In the genomic region with DNA sequence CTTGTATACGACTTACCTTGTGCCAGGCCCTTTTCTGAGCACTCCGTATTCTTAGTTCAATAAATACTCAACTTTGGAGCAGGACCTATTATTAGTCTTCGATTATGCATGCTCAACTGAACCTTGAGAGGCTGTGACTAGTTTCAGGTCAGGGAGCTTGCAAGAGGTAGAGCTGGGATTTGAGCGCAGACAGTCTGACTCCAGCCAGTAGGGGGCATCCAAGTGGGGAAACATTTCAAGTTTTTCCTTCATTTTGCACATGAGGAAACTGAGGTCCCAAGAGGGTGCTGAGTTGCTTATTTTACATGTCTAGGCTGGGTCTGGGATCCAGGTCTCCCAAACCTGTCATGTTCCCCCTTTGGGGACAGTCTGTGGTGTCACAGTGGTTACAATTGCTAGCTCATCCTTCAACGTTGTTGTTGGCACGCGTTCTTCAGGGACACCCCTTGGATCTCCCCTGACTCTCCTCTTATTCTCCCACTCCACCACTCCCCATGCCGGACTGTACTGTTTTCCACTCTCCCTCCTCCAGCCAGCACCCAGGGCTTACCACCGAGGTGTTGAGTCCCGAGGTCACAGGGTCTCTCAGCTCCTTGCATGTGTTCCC, we compare ENCODE assay signal across 10 cellular contexts. TPM values are rescaled to one million over a fixed set of nuclear protein-coding genes. Genes with fewer than 3 reads are reported as not detected.
DNase-seq lines count a peak whose midpoint lies in the region; ATAC-seq and TF ChIP-seq lines count a peak whose summit lies in the region.
"Had no signal": no experiment of that assay in that cellular context is flagged by ENCODE, and none has a peak within 500 bp of the region (broad histone marks: within the 10 kb centered on the region; RNA-seq: fewer than 3 reads in every experiment).

No MANE protein-coding gene starts in this region.

- H3K36me3 Mint-ChIP-seq in Caco-2 (ENCODE audit: insufficient read depth, unreplicated experiment) = peaks cover 32% of the 10 kb centered on the region
- H3K36me3 Mint-ChIP-seq in H9 (ENCODE audit: insufficient read depth in 1 of 3, low read depth in 3 of 3) = peaks cover 8 to 13% (median 12%) of the 10 kb centered on the region in 3 experiments; a peak in 6 of 7 replicates
- H3K36me3 Mint-ChIP-seq in WTC11 = no peaks in the 10 kb centered on the region

- no CpG with 5 or more reads among the region's 10 CpGs for WGBS in H9 (ENCODE audit: extremely low coverage, insufficient read length, low lambda C conversion rate)
- 40 to 64% methylated on average over 2 to 6 of the region's 10 CpGs for WGBS in gastroesophageal sphincter (ENCODE audit: low coverage in 1 of 2), 2 donors
- 66 to 71% methylated on average over 7 to 10 of the region's 10 CpGs for WGBS in upper lobe of left lung, 2 donors

- intact Hi-C loops in Caco-2 (cut with micrococcal nuclease; ENCODE audit: unreplicated experiment) = loop anchor here (5.0 to 10.0 kb wide), 2 partner anchors 71 to 642 kb away; a partner anchor contains a TSS

- H2BK20ac ChIP-seq in H9 (ENCODE audit: low read depth, low read length, poor library complexity, severe bottlenecking) = no peak overlapping the region

- no peaks in the 10 kb centered on the region for H3K9me3 Mint-ChIP-seq in Caco-2 (ENCODE audit: unreplicated experiment)
- H3K9me3 Mint-ChIP-seq in H9 = peaks cover 72 to 78% of the 10 kb centered on the region in 2 experiments
- H3K9me3 Mint-ChIP-seq in WTC11 = no peaks in the 10 kb centered on the region

- H3K4me1 Mint-ChIP-seq in Caco-2 (ENCODE audit: low read depth, unreplicated experiment) (peaks cover 45% of the 10 kb centered on the region), H9 (peaks cover 2 to 19% of the 10 kb centered on the region in 2 experiments), WTC11 (peaks cover 25% of the 10 kb centered on the region)

- H2BK5ac ChIP-seq in H9 (ENCODE audit: insufficient read length, low read length) = no peak overlapping the region

- no peaks in the 10 kb centered on the region for H3K79me2 ChIP-seq in H9 (ENCODE audit: insufficient read depth, low read length)

- H3K36me3 ChIP-seq in Caco-2 (ENCODE audit: control insufficient read depth, insufficient read depth, low read length) = no peaks in the 10 kb centered on the region
- no peaks in the 10 kb centered on the region for H3K36me3 ChIP-seq in gastroesophageal sphincter
- H3K36me3 ChIP-seq in upper lobe of left lung = no peaks in the 10 kb centered on the region
- no peaks in the 10 kb centered on the region for H3K36me3 ChIP-seq in MG63
- H3K36me3 ChIP-seq: SJCRH30 had no signal

- H4K20me1 ChIP-seq in H9 (ENCODE audit: control insufficient read depth, insufficient read depth, insufficient read length) = no peaks in the 10 kb centered on the region

- H3K4me2 ChIP-seq in H9 (ENCODE audit: insufficient read depth, insufficient read length, low read length) = no peak overlapping the region

- H3K4me3 ChIP-seq in Caco-2 (ENCODE audit: low read depth, low read length) (no peak overlapping the region), gastroesophageal sphincter (no peak overlapping the region), upper lobe of left lung (no peak overlapping the region), MG63 (no peak overlapping the region)
- H3K4me3 ChIP-seq: SJCRH30 had no signal

- H3K79me1 ChIP-seq in H9 (ENCODE audit: insufficient read depth, low read depth, low read length, poor library complexity, severe bottlenecking) = no peaks in the 10 kb centered on the region

- BruUV-seq in Caco-2 (replicated peaks; lab: Mats Ljungman, UMichigan) = no TSS peak

- H2BK15ac ChIP-seq in H9 (ENCODE audit: low read depth, low read length) = no peak overlapping the region

- TF ChIP-seq CTCF in Caco-2 (IDR thresholded peaks at IDR 0.05; ENCODE audit: insufficient read depth in 1 of 2, low read depth in 1 of 2, low read length in 1 of 2, severe bottlenecking in 1 of 2, unreplicated experiment in 1 of 2) = peak; percentile 46 to 53
- TF ChIP-seq CTCF in H9 (conservative IDR thresholded peaks at IDR 0.05) = peak; percentile 65
- TF ChIP-seq CTCF in WTC11 (IDR thresholded peaks at IDR 0.05) = peak; percentile 40; the same call in 1 of the 2 replicates
- peak in 3 of 4 experiments; percentile 32 to 51 (median 33) for TF ChIP-seq CTCF in gastroesophageal sphincter (IDR thresholded peaks at IDR 0.05)
- TF ChIP-seq CTCF in upper lobe of left lung (IDR thresholded peaks at IDR 0.05) = peak in 5 of 6 experiments; percentile 18 to 47 (median 31)

- ATAC-seq in WTC11 (no peak), gastroesophageal sphincter (no peak), upper lobe of left lung (ENCODE audit: low FRiP score in 2 of 2) (no peak), HG03439 (IDR thresholded peaks at IDR 0.05; ENCODE audit: unreplicated experiment) (no peak), HG02973 (IDR thresholded peaks at IDR 0.05; ENCODE audit: unreplicated experiment) (no peak)

- H3K56ac ChIP-seq in H9 (ENCODE audit: insufficient read length, low read depth, low read length) = no peak overlapping the region

- DNase-seq in Caco-2 = peak in 1 of 2 experiments; percentile 39
- peak; percentile 55 for DNase-seq in H9
- DNase-seq in WTC11 (ENCODE audit: low spot score) = peak; percentile 49
- DNase-seq in upper lobe of left lung = no peak
- no peak for DNase-seq in MG63

- H2BK12ac ChIP-seq in H9 (ENCODE audit: insufficient read length, low read depth, low read length) = no peak overlapping the region

- H3K27me3 ChIP-seq in Caco-2 (replicated peaks; ENCODE audit: control insufficient read depth, insufficient read depth, low read length) (no peaks in the 10 kb centered on the region), H9 (ENCODE audit: insufficient read depth, low read length) (no peaks in the 10 kb centered on the region), gastroesophageal sphincter (no peaks in the 10 kb centered on the region), upper lobe of left lung (no peaks in the 10 kb centered on the region), MG63 (no peaks in the 10 kb centered on the region)
- H3K27me3 ChIP-seq: SJCRH30 had no signal

- H3K27me3 Mint-ChIP-seq in Caco-2 (ENCODE audit: insufficient read depth, unreplicated experiment) = peaks cover 4% of the 10 kb centered on the region
- H3K27me3 Mint-ChIP-seq in H9 (ENCODE audit: low read depth) = peaks cover 6% of the 10 kb centered on the region; the same call in 1 of the 2 replicates
- no peaks in the 10 kb centered on the region; the same call in 1 of the 2 replicates for H3K27me3 Mint-ChIP-seq in WTC11 (ENCODE audit: low read depth)

- H3K9me3 ChIP-seq in Caco-2 = no peaks in the 10 kb centered on the region
- peaks cover 16% of the 10 kb centered on the region for H3K9me3 ChIP-seq in H9 (ENCODE audit: control insufficient read depth, low read depth, low read length)
- H3K9me3 ChIP-seq in gastroesophageal sphincter = no peaks in the 10 kb centered on the region
- H3K9me3 ChIP-seq in upper lobe of left lung = no peaks in the 10 kb centered on the region
- no peaks in the 10 kb centered on the region for H3K9me3 ChIP-seq in MG63
- H3K9me3 ChIP-seq: SJCRH30 had no signal

- POLR2A ChIA-PET in Caco-2 (lab: Charles Lee) = interaction anchor here (1.0 kb wide), 1 partner anchor 76 kb away, joined by 6 read pairs; no protein-coding TSS in a partner anchor
- POLR2A ChIA-PET in WTC11 (lab: Charles Lee) = interaction anchor here (1.2 kb wide), 1 partner anchor 76 kb away, joined by 4 read pairs; no protein-coding TSS in a partner anchor

- CTCF ChIA-PET in Caco-2 (lab: Charles Lee) (interaction anchor here (0.8 to 3.6 kb wide), 3 partner anchors 9 to 76 kb away, joined by 3 to 27 read pairs (median 4); no protein-coding TSS in a partner anchor), WTC11 (lab: Charles Lee) (interaction anchor here (0.5 to 2.0 kb wide), 26 partner anchors 8 to 546 kb away, joined by 3 to 19 read pairs (median 4); a partner anchor contains a TSS)

- no peak overlapping the region for H3K9ac ChIP-seq in H9 (ENCODE audit: extremely low read depth, insufficient read length, low read length)

- H3K4ac ChIP-seq in H9 (ENCODE audit: low read depth, low read length) = no peak overlapping the region

- H3K27ac ChIP-seq in H9 (ENCODE audit: insufficient read length, low read depth, low read length) (no peak overlapping the region), gastroesophageal sphincter (no peak overlapping the region), upper lobe of left lung (no peak overlapping the region)
- H3K27ac ChIP-seq: SJCRH30 had no signal

- no peak overlapping the region for H3K14ac ChIP-seq in H9 (ENCODE audit: insufficient read depth, low read length)

- TF ChIP-seq POLR2A in gastroesophageal sphincter (IDR thresholded peaks at IDR 0.05) (no peak), upper lobe of left lung (IDR thresholded peaks at IDR 0.05) (no peak)

- no peak overlapping the region for H2AFZ ChIP-seq in H9 (ENCODE audit: low read length)

- H3K4me1 ChIP-seq in Caco-2 (peaks cover 4% of the 10 kb centered on the region), H9 (ENCODE audit: insufficient read depth, low read length) (no peaks in the 10 kb centered on the region), gastroesophageal sphincter (peaks cover 0 to 24% (median 0%) of the 10 kb centered on the region in 3 donors), upper lobe of left lung (peaks cover 6 to 8% (median 7%) of the 10 kb centered on the region in 4 donors)
- H3K4me1 ChIP-seq: SJCRH30 had no signal

- TF ChIP-seq EP300 in gastroesophageal sphincter (IDR thresholded peaks at IDR 0.05) = no peak
- TF ChIP-seq EP300 in upper lobe of left lung (IDR thresholded peaks at IDR 0.05) = no peak

- no peak overlapping the region for H2AK5ac ChIP-seq in H9 (ENCODE audit: insufficient read length, low read length)

- no peak overlapping the region for H2BK120ac ChIP-seq in H9 (ENCODE audit: low read depth, low read length, poor library complexity, severe bottlenecking)

- H3K23ac ChIP-seq in H9 (ENCODE audit: insufficient read length, low read depth, low read length) = no peak overlapping the region

- no peak overlapping the region for H4K91ac ChIP-seq in H9 (ENCODE audit: insufficient read length, low read depth, low read length)

- no peaks in the 10 kb centered on the region for H3K23me2 ChIP-seq in H9 (ENCODE audit: insufficient read length, low read depth, low read length, poor library complexity, severe bottlenecking)

- H3K27ac Mint-ChIP-seq in Caco-2 (ENCODE audit: unreplicated experiment) (peak overlapping the region; percentile 44), H9 (peak overlapping the region in 2 of 3 experiments; percentile 47 to 69; a peak in 3 of 7 replicates), WTC11 (peak overlapping the region; percentile 79; the same call in 1 of the 2 replicates)

- H3K18ac ChIP-seq in H9 (ENCODE audit: insufficient read length, low read depth, low read length) = no peak overlapping the region

- no peak overlapping the region for H3T11ph ChIP-seq in H9 (ENCODE audit: low read length)

- H4K5ac ChIP-seq in H9 (ENCODE audit: insufficient read length, low read depth, low read length) = no peak overlapping the region

- no peak overlapping the region for H4K8ac ChIP-seq in H9 (replicated peaks; ENCODE audit: insufficient read length, low read depth, low read length)

- H3K4me3 Mint-ChIP-seq in Caco-2 (ENCODE audit: unreplicated experiment) (no peak overlapping the region), H9 (peak overlapping the region; percentile 46 to 68; a peak in 4 of 5 replicates), WTC11 (peak overlapping the region; percentile 54)

RNA-seq across cellular contexts. Expression of a gene that starts 6.7 kb away (rescaled TPM):
- total RNA-seq in Caco-2 (2022) (8.4 and 10.9 TPM in 2 replicates), H9 (2021) (9.7 and 12.2 TPM in 2 replicates), WTC11 (2021) (12.5 to 14.6 TPM (median 12.8 TPM) in 3 replicates), gastroesophageal sphincter (10 to 100 TPM in 2 of 4 donors, 1 to 10 TPM in 2; 6.2 to 15.9 (median 9.6) TPM), upper lobe of left lung (10 to 100 TPM; 14.4 to 43.0 (median 19.7) TPM)
- total RNA-seq in MG63 (2014; rRNA removed; shearing (Covaris generic); ENCODE audit: low replicate concordance) = 1.2 and 8.3 TPM in 2 replicates

RNA-seq across cellular contexts. Expression of a gene that starts 7.2 kb away (rescaled TPM):
- total RNA-seq in Caco-2 (2022) (18.3 and 23.3 TPM in 2 replicates), H9 (2021) (1.8 and 2.1 TPM in 2 replicates), WTC11 (2021) (4.8 to 7.0 TPM (median 5.3 TPM) in 3 replicates), gastroesophageal sphincter (10 to 100 TPM in 1 of 4 donors, 1 to 10 TPM in 3; 2.9 to 10.5 (median 5.4) TPM), upper lobe of left lung (1 to 10 TPM; 2.1 to 8.0 (median 4.3) TPM)
- total RNA-seq in MG63 (2014; rRNA removed; shearing (Covaris generic); ENCODE audit: low replicate concordance) = 0.17 and 0.63 TPM in 2 replicates

RNA-seq across cellular contexts. Expression of a gene that starts 21.1 kb away (rescaled TPM):
- total RNA-seq in Caco-2 (2022) = 54.2 and 73.9 TPM in 2 replicates
- 11.7 and 12.1 TPM in 2 replicates for total RNA-seq in H9 (2021)
- total RNA-seq in WTC11 (2021) = 11.8 to 12.9 TPM (median 12.4 TPM) in 3 replicates
- 10 to 100 TPM; 57.9 to 78.7 (median 67.9) TPM for total RNA-seq in gastroesophageal sphincter
- total RNA-seq in upper lobe of left lung = 100 to 1,000 TPM in 2 of 6 donors, 10 to 100 TPM in 4; 32.7 to 135 (median 58.4) TPM
- 114 and 139 TPM in 2 replicates for total RNA-seq in MG63 (2014; rRNA removed; shearing (Covaris generic); ENCODE audit: low replicate concordance)

RNA-seq across cellular contexts. Expression of a gene that starts 30.3 kb away (rescaled TPM):
- total RNA-seq in Caco-2 (2022) (1.5 and 2.1 TPM in 2 replicates), H9 (2021) (1.3 and 1.9 TPM in 2 replicates), WTC11 (2021) (1.2 to 2.4 TPM (median 2.0 TPM) in 3 replicates), gastroesophageal sphincter (1 to 10 TPM in 3 of 4 donors, under 1 TPM in 1; 0.69 to 4.6 (median 3.1) TPM), upper lobe of left lung (10 to 100 TPM in 4 of 6 donors, 1 to 10 TPM in 2; 7.3 to 16.3 (median 12.9) TPM)
- total RNA-seq in MG63 (2014; rRNA removed; shearing (Covaris generic); ENCODE audit: low replicate concordance) = 1.1 and 3.2 TPM in 2 replicates

RNA-seq across cellular contexts. Expression of a gene that starts 40.3 kb away (rescaled TPM):
- total RNA-seq in Caco-2 (2022) (0.05 and 0.09 TPM in 2 replicates), H9 (2021) (0.94 and 1.4 TPM in 2 replicates), WTC11 (2021) (1.6 to 2.7 TPM (median 1.8 TPM) in 3 replicates), gastroesophageal sphincter (1 to 10 TPM in 1 of 4 donors, not detected in 3; 1.7 TPM), upper lobe of left lung (1 to 10 TPM in 4 of 6 donors, under 1 TPM in 2; 0.46 to 6.3 (median 1.7) TPM)
- not detected in 2 replicates for total RNA-seq in MG63 (2014; rRNA removed; shearing (Covaris generic); ENCODE audit: low replicate concordance)
- total RNA-seq: myocyte, SJCRH30 had no signal

Comparison
In these comparisons a context has a peak if more than half of its experiments do, and no peak if none do; other contexts are left out.
1. DNase-seq: peak in H9 (single experiment) and WTC11 (single experiment); none in upper lobe of left lung (0 of 2) and MG63 (single experiment).
2. Peak in every context shown above with its lines, with median percentiles within 50 percentile points of each other: H3K27ac Mint-ChIP-seq and CTCF ChIP-seq.